35 cellular contexts compared by ENCODE assay signal in genomic region chr4:35950442-35950841, GRCh38.
DNase-seq lines count a peak whose midpoint lies in the region; ATAC-seq, FAIRE-seq and TF ChIP-seq lines count a peak whose summit lies in the region.
"Had no signal": no experiment of that assay in that cellular context is flagged by ENCODE, and none has a peak within 500 bp of the region (broad histone marks: within the 10 kb centered on the region; RNA-seq: fewer than 3 reads in every experiment).

No MANE protein-coding gene starts in this region.

- TF ChIP-seq EP300 in K562 (IDR thresholded peaks at IDR 0.05; ENCODE audit: low read length), result no peak

- no TSS peak for BruUV-seq in K562 (replicated peaks; lab: Mats Ljungman, UMichigan)

- no peaks in the 10 kb centered on the region for H3K36me3 ChIP-seq in HEK293 (ENCODE audit: control insufficient read depth in 2 of 2, insufficient read depth in 1 of 2, low read length in 2 of 2)
- H3K36me3 ChIP-seq in K562 (ENCODE audit: control insufficient read depth, insufficient read depth, low read length), result no peaks in the 10 kb centered on the region
- H3K36me3 ChIP-seq in endodermal cell (ENCODE audit: control insufficient read depth, insufficient read depth, low read length), result no peaks in the 10 kb centered on the region
- H3K36me3 ChIP-seq: BE2C; BLaER1; BLaER1 treated with 17β-estradiol and CSF1 and Interleukin-3, amounts not matched to agents 10 nM and 100 nM had no signal

- no peak overlapping the region for H3K9ac ChIP-seq in K562 (ENCODE audit: insufficient read depth in 1 of 2, low read depth in 2 of 2, low read length in 2 of 2)
- no peak overlapping the region for H3K9ac ChIP-seq in endodermal cell (ENCODE audit: extremely low read depth, low read length, poor library complexity, severe bottlenecking)
- H3K9ac ChIP-seq: BLaER1; BLaER1 treated with 17β-estradiol and CSF1 and Interleukin-3, amounts not matched to agents 10 nM and 100 nM had no signal

- no peak for DNase-seq in K562 (ENCODE audit: extremely low read depth in 1 of 4, low spot score in 3 of 4)
- no peak for DNase-seq in endodermal cell
- DNase-seq in NCI-H69 (lab: John Stamatoyannopoulos, UW), result no peak
- no peak for DNase-seq in GM10248 (ENCODE audit: extremely low spot score)
- no peak for DNase-seq in HUDEP-2 (lab: John Stamatoyannopoulos, UW; ENCODE audit: unreplicated experiment in 76 of 76)
- DNase-seq: 8988T; ACHN; AML-193; BE2C; C1 segment of cervical spinal cord; Caco-2; Calu3; CD4-positive, alpha-beta memory T cell; CD4-positive, alpha-beta T cell; CD4-positive, CD25-positive, alpha-beta regulatory T cell; CD8-positive, alpha-beta memory T cell; CD8-positive, alpha-beta T cell; COR-L47; DMS 273 treated with DMSO at 0.1 percent for 48 hours; DMS153; DMS53; DMS79; DMS79 treated with DMSO at 0.1 percent for 48 hours; DND-41; EL had no signal

- in situ Hi-C loops in K562 (cut with MboI), result no loop called here

- no peaks in the 10 kb centered on the region for H3K9me3 ChIP-seq in HEK293 (ENCODE audit: control insufficient read depth, insufficient read depth, low read depth, low read length)
- no peaks in the 10 kb centered on the region for H3K9me3 ChIP-seq in K562 (replicated peaks; ENCODE audit: control insufficient read depth, insufficient read depth, low read depth, low read length)
- peaks cover 29% of the 10 kb centered on the region for H3K9me3 ChIP-seq in endodermal cell (ENCODE audit: control insufficient read depth, low read length)
- H3K9me3 ChIP-seq: A549, BE2C, Caco-2 had no signal

- no peak overlapping the region for H3K27ac Mint-ChIP-seq in endodermal cell
- H3K27ac Mint-ChIP-seq: B cell; CD14-positive monocyte; CD4-positive, alpha-beta memory T cell; CD4-positive, alpha-beta T cell; CD4-positive, CD25-positive, alpha-beta regulatory T cell; CD8-positive, alpha-beta memory T cell; CD8-positive, alpha-beta T cell had no signal

- POLR2A ChIA-PET in HEK293 (lab: Yijun Ruan, JAX), result no interaction called here
- POLR2A ChIA-PET in K562 (lab: Yijun Ruan, JAX), result no interaction called here
- POLR2A ChIA-PET in GM10248 (lab: Yijun Ruan, JAX), result no interaction called here

- H3K27me3 ChIP-seq in K562 (ENCODE audit: control insufficient read depth in 2 of 2, insufficient read depth in 2 of 2, low read length in 2 of 2), result no peaks in the 10 kb centered on the region
- H3K27me3 ChIP-seq in endodermal cell (ENCODE audit: control insufficient read depth, insufficient read depth, low read length, poor library complexity, severe bottlenecking), result no peaks in the 10 kb centered on the region
- H3K27me3 ChIP-seq: BE2C; BLaER1; BLaER1 treated with 17β-estradiol and CSF1 and Interleukin-3, amounts not matched to agents 10 nM and 100 nM had no signal

- no peak for FAIRE-seq in K562 (lab: Jason Lieb, UNC)
- FAIRE-seq: A204.1, A549, D721Med had no signal

- WGBS in K562 (ENCODE audit: insufficient coverage, low coverage, missing lambda C conversion rate), result 0% methylated on average over 1 of the region's 1 CpG
- WGBS in endodermal cell (ENCODE audit: insufficient coverage in 1 of 2, insufficient read length in 1 of 2), 2 experiments, result 90 to 94% methylated on average over 1 of the region's 1 CpG

- no peak overlapping the region for H3K4me3 ChIP-seq in HEK293 (ENCODE audit: low read depth, low read length)
- H3K4me3 ChIP-seq in K562, result no peak overlapping the region
- H3K4me3 ChIP-seq in endodermal cell (ENCODE audit: low read length), result peak overlapping the region; percentile 63
- H3K4me3 ChIP-seq: A549; BLaER1; BLaER1 treated with 17β-estradiol and CSF1 and Interleukin-3, amounts not matched to agents 10 nM and 100 nM had no signal

- CTCF ChIA-PET in HEK293 (lab: Yijun Ruan, JAX), result no interaction called here
- CTCF ChIA-PET in K562 (lab: Yijun Ruan, JAX; ENCODE audit: low intra/inter-chr PET ratio), result no interaction called here
- CTCF ChIA-PET in GM10248 (lab: Yijun Ruan, JAX), result no interaction called here

- no peak overlapping the region for H3K4me2 ChIP-seq in K562 (ENCODE audit: insufficient read depth, low read length)
- H3K4me2 ChIP-seq: A549; BLaER1; BLaER1 treated with 17β-estradiol and CSF1 and Interleukin-3, amounts not matched to agents 10 nM and 100 nM had no signal

- H2AFZ ChIP-seq in K562 (ENCODE audit: low read depth, low read length), result no peak overlapping the region

- intact Hi-C loops in K562 (cut with micrococcal nuclease), result no loop called here

- H3K27ac ChIP-seq in HEK293 (ENCODE audit: extremely low read depth, low read depth, low read length) (no peak overlapping the region), K562 (ENCODE audit: extremely low read depth, low read depth, low read length) (no peak overlapping the region), endodermal cell (ENCODE audit: low read depth, low read length) (no peak overlapping the region)
- H3K27ac ChIP-seq: 22Rv1; A549; BLaER1; BLaER1 treated with 17β-estradiol and CSF1 and Interleukin-3, amounts not matched to agents 10 nM and 100 nM; C4-2B had no signal

- H3K9me3 Mint-ChIP-seq in endodermal cell, result peaks cover 39% of the 10 kb centered on the region

- H3K27me3 Mint-ChIP-seq in endodermal cell (ENCODE audit: insufficient read depth), result no peaks in the 10 kb centered on the region
- H3K27me3 Mint-ChIP-seq: B cell; CD4-positive, alpha-beta T cell; CD4-positive, CD25-positive, alpha-beta regulatory T cell; CD8-positive, alpha-beta memory T cell had no signal

- H4K20me1 ChIP-seq in K562 (replicated peaks; ENCODE audit: control insufficient read depth, insufficient read depth, low read length), result no peaks in the 10 kb centered on the region
- H4K20me1 ChIP-seq: BLaER1; BLaER1 treated with 17β-estradiol and CSF1 and Interleukin-3, amounts not matched to agents 10 nM and 100 nM had no signal

- peaks cover 11% of the 10 kb centered on the region for H3K4me1 Mint-ChIP-seq in endodermal cell
- H3K4me1 Mint-ChIP-seq: B cell; CD14-positive monocyte; CD4-positive, alpha-beta memory T cell; CD4-positive, CD25-positive, alpha-beta regulatory T cell; CD8-positive, alpha-beta memory T cell had no signal

- no peak overlapping the region for H3K4me3 Mint-ChIP-seq in endodermal cell
- H3K4me3 Mint-ChIP-seq: B cell; CD14-positive monocyte; CD4-positive, alpha-beta memory T cell; CD4-positive, alpha-beta T cell; CD4-positive, CD25-positive, alpha-beta regulatory T cell; CD8-positive, alpha-beta memory T cell; CD8-positive, alpha-beta T cell had no signal

- no peak for TF ChIP-seq CTCF in HEK293 (tag by site-specific recombination; IDR thresholded peaks at IDR 0.05)
- TF ChIP-seq CTCF in K562 (IDR thresholded peaks at IDR 0.05 in 2 of 3, conservative IDR thresholded peaks at IDR 0.05 in 1 of 3; ENCODE audit: insufficient read depth in 2 of 3, low read depth in 1 of 3, low read length in 3 of 3), result no peak
- no peak for TF ChIP-seq CTCF in endodermal cell (conservative IDR thresholded peaks at IDR 0.05)
- TF ChIP-seq CTCF in GM10248 (IDR thresholded peaks at IDR 0.05; ENCODE audit: control extremely low read depth, extremely low read depth, low read depth, missing control alignments), result no peak

- no peaks in the 10 kb centered on the region for H3K9me1 ChIP-seq in K562 (ENCODE audit: control insufficient read depth, insufficient read depth, low read length)

- no peak for ATAC-seq in K562
- ATAC-seq: A549; CD8-positive, alpha-beta T cell had no signal

- H3K4me1 ChIP-seq in HEK293 (ENCODE audit: control insufficient read depth, insufficient read depth, low read length) (no peaks in the 10 kb centered on the region), K562 (replicated peaks in 1 of 2; ENCODE audit: control insufficient read depth in 2 of 2, insufficient read depth in 2 of 2, low read length in 2 of 2) (no peaks in the 10 kb centered on the region), endodermal cell (ENCODE audit: control insufficient read depth, insufficient read depth, low read length) (no peaks in the 10 kb centered on the region)
- H3K4me1 ChIP-seq: A549; BE2C; BLaER1; BLaER1 treated with 17β-estradiol and CSF1 and Interleukin-3, amounts not matched to agents 10 nM and 100 nM; Caco-2 had no signal

- H3K36me3 Mint-ChIP-seq in endodermal cell (ENCODE audit: low read depth), result peaks cover 4% of the 10 kb centered on the region
- H3K36me3 Mint-ChIP-seq: CD14-positive monocyte; CD4-positive, alpha-beta memory T cell; CD4-positive, CD25-positive, alpha-beta regulatory T cell; CD8-positive, alpha-beta T cell had no signal

- no peaks in the 10 kb centered on the region for H3K79me2 ChIP-seq in K562 (ENCODE audit: control insufficient read depth, insufficient read depth, low read length)

- TF ChIP-seq RAD21 in K562 (CRISPR knock-in tag; conservative IDR thresholded peaks at IDR 0.05 in 1 of 2, IDR thresholded peaks at IDR 0.05 in 1 of 2), result no peak

- TF ChIP-seq POLR2A in K562 (conservative IDR thresholded peaks at IDR 0.05), result no peak

TF ChIP-seq in HEK293, 187 proteins besides CTCF, POLR2A, EP300 and RAD21:
- TF ChIP-seq, protein P1, sequence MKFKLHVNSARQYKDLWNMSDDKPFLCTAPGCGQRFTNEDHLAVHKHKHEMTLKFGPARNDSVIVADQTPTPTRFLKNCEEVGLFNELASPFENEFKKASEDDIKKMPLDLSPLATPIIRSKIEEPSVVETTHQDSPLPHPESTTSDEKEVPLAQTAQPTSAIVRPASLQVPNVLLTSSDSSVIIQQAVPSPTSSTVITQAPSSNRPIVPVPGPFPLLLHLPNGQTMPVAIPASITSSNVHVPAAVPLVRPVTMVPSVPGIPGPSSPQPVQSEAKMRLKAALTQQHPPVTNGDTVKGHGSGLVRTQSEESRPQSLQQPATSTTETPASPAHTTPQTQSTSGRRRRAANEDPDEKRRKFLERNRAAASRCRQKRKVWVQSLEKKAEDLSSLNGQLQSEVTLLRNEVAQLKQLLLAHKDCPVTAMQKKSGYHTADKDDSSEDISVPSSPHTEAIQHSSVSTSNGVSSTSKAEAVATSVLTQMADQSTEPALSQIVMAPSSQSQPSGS (tag by site-specific recombination; IDR thresholded peaks at IDR 0.05; ENCODE audit: low read depth), result no peak
- peak; percentile 60 for TF ChIP-seq ZNF707 (tag by site-specific recombination; IDR thresholded peaks at IDR 0.05)

TF ChIP-seq in K562, 482 proteins besides CTCF, POLR2A, EP300 and RAD21:
- TF ChIP-seq, protein P2, sequence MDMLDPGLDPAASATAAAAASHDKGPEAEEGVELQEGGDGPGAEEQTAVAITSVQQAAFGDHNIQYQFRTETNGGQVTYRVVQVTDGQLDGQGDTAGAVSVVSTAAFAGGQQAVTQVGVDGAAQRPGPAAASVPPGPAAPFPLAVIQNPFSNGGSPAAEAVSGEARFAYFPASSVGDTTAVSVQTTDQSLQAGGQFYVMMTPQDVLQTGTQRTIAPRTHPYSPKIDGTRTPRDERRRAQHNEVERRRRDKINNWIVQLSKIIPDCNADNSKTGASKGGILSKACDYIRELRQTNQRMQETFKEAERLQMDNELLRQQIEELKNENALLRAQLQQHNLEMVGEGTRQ (CRISPR knock-in tag; IDR thresholded peaks at IDR 0.05), result no peak
- TF ChIP-seq ZNF707 (CRISPR knock-in tag; conservative IDR thresholded peaks at IDR 0.05), result peak; percentile 77

Comparison
In these comparisons a context has a peak if more than half of its experiments do, and no peak if none do; other contexts are left out.
1. Of the 44 proteins assayed by ChIP-seq in both K562 and HEK293: peak only in K562: none; only in HEK293: none; in both: ZNF707; in neither: 43.